Comparison of ENCODE assay signal across 10 cellular contexts in the genomic region with DNA sequence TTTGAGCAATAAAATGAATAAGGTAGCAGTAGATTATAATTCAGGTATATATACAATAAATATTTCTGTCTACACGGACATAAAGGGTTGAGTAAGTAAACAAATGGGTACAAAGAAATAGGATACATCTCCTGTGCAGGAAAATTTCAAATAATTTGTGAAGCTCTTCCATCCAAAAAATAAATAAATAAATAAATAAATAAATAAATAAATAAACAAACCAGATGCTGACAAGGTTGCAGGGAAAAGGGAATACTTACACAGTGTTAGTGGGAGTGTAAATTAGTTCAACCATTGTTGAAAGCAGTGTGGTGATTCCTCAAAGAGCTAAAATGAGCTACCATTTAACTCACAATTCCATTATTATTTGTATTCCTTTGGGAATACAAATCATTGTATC.
"Had no signal": no experiment of that assay in that cellular context is flagged by ENCODE, and none has a peak within 500 bp of the region (broad histone marks: within the 10 kb centered on the region; RNA-seq: fewer than 3 reads in every experiment).

No MANE protein-coding gene starts in this region.

- H3K4me2 ChIP-seq: GM23338 had no signal

- H3K36me3 ChIP-seq: HAP-1 had no signal

- FAIRE-seq: H1 had no signal

- H3K27ac ChIP-seq: GM23248 had no signal

- H3K4me3 ChIP-seq: GM23248, GM23338, HAP-1 had no signal

- DNase-seq: GM23248, GOT3, H7, H9, HCEC 1CT, HFFc6 had no signal

- ATAC-seq: GM23338, HCT116 had no signal

- H3K4me1 ChIP-seq: HAP-1 had no signal

- H3K9me3 ChIP-seq: HAP-1 had no signal
